ENCODE assay signal across 8 cellular contexts in the genomic region with DNA sequence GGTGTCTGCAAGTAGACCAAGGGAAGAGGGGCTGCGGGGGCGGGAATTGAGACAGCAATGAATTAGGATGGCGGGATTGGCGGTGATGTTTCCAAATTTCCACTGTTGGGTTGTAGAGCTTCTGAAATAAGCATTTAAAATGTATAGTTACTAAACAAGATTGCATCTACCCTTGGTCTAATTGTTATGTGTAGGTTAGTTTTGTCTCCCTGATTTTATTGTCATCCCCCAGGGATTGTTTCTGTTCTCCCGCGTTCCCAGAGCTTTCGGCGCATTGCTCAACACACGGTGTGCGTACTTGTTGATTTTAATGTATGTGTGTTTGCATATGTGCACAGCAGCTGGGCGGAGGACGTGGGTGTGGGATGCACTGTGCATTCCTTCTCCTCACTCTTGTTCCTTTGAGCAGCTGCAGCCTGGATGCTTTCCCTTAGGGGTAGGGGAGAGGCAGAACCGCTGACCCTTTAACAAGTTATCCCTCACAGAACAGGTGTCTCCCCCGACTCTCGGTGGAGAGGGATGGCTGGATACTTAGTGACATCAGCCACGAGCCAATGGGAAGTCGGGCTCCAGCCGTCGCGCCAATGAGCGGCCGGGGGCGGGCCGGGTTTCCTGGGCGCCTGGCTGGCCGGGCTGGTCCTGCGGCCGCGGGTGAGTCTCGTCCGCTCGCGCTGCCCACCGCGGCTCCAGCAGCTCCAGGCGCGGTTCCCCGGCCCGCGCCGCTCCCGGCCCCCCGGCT. TPM values are rescaled to one million over a fixed set of nuclear protein-coding genes. Genes with fewer than 3 reads are reported as not detected.
A peak's percentile ranks its signal among the peaks of the same experiment; 100 is the strongest.
DNase-seq lines count a peak whose midpoint lies in the region; ATAC-seq and TF ChIP-seq lines count a peak whose summit lies in the region.

A gene with protein sequence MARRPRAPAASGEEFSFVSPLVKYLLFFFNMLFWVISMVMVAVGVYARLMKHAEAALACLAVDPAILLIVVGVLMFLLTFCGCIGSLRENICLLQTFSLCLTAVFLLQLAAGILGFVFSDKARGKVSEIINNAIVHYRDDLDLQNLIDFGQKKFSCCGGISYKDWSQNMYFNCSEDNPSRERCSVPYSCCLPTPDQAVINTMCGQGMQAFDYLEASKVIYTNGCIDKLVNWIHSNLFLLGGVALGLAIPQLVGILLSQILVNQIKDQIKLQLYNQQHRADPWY (plus strand): TSS at position 613 of the 739 bp plus-strand sequence. CDS start 274 bp downstream, outside the sequence.

- no peak within 1 kb of the TSS for H3K27ac ChIP-seq in CD4-positive, CD25-positive, alpha-beta regulatory T cell (ENCODE audit: insufficient read depth, low read length, poor library complexity, severe bottlenecking)
- H3K27ac ChIP-seq in esophagus muscularis mucosa (replicated peaks in 1 of 4) (no peak within 1 kb of the TSS), muscle layer of duodenum (ENCODE audit: low read length) (no peak within 1 kb of the TSS)

- peak; percentile 40 to 65 (median 50) for DNase-seq in CD4-positive, CD25-positive, alpha-beta regulatory T cell
- DNase-seq in NT2/D1 (ENCODE audit: low read depth, low spot score) (peak; percentile 68), esophagus muscularis mucosa (ENCODE audit: extremely low spot score) (peak; percentile 96)
- peak; percentile 66 for DNase-seq in activated T-cell treated with anti-CD3 and anti-CD28 coated beads, Interleukin-2, amount 50 U/mL, for 1 hour
- DNase-seq in stimulated activated CD8-positive, alpha-beta memory T cell treated with anti-CD3 and anti-CD28 coated beads, Interleukin-7, amount 100 ng/mL, for 1 hour (ENCODE audit: low read depth in 2 of 2), result peak; percentile 30 to 35

- H3K27me3 Mint-ChIP-seq in CD4-positive, CD25-positive, alpha-beta regulatory T cell, result peaks cover 65% of the 10 kb centered on the region

- H3K4me3 Mint-ChIP-seq in CD4-positive, CD25-positive, alpha-beta regulatory T cell, result peak within 1 kb of the TSS; percentile 88 to 97 (median 94)

- peaks cover 0 to 3% (median 0%) of the 10 kb centered on the region in 7 donors for H3K9me3 Mint-ChIP-seq in CD4-positive, CD25-positive, alpha-beta regulatory T cell

- no peaks in the 10 kb centered on the region for H3K9me3 ChIP-seq in CD4-positive, CD25-positive, alpha-beta regulatory T cell (ENCODE audit: control insufficient read depth in 2 of 2, low read length in 2 of 2)
- H3K9me3 ChIP-seq in NT2/D1 (ENCODE audit: insufficient read depth, low read length) (no peaks in the 10 kb centered on the region), esophagus muscularis mucosa (no peaks in the 10 kb centered on the region), muscle layer of duodenum (ENCODE audit: control insufficient read depth in 1 of 2, low read length in 2 of 2) (no peaks in the 10 kb centered on the region)

- TF ChIP-seq POLR2A in esophagus muscularis mucosa (IDR thresholded peaks at IDR 0.05; ENCODE audit: low read depth), result no peak

- intact Hi-C loops in esophagus muscularis mucosa (cut with DNase I), result no loop called here

- H3K4me1 ChIP-seq in CD4-positive, CD25-positive, alpha-beta regulatory T cell (ENCODE audit: control insufficient read depth, insufficient read depth, low read length, poor library complexity, severe bottlenecking), result peaks cover 14% of the 10 kb centered on the region
- H3K4me1 ChIP-seq in NT2/D1 (ENCODE audit: insufficient read depth, insufficient read length), result peaks cover 3% of the 10 kb centered on the region
- peaks cover 11 to 24% (median 20%) of the 10 kb centered on the region in 4 donors for H3K4me1 ChIP-seq in esophagus muscularis mucosa
- H3K4me1 ChIP-seq in muscle layer of duodenum (ENCODE audit: control insufficient read depth in 1 of 2, insufficient read depth in 2 of 2, low read length in 2 of 2), result peaks cover 0 to 24% of the 10 kb centered on the region in 2 donors

- H3K27ac Mint-ChIP-seq in CD4-positive, CD25-positive, alpha-beta regulatory T cell, result peak within 1 kb of the TSS; percentile 49 to 91 (median 53)

- H3K36me3 Mint-ChIP-seq in CD4-positive, CD25-positive, alpha-beta regulatory T cell, result no peaks in the 10 kb centered on the region

- peak within 1 kb of the TSS; percentile 42 for H3K9ac ChIP-seq in NT2/D1 (ENCODE audit: insufficient read length, low read depth)

- peak within 1 kb of the TSS; percentile 80 for H3K4me3 ChIP-seq in CD4-positive, CD25-positive, alpha-beta regulatory T cell (ENCODE audit: low read depth, low read length)
- H3K4me3 ChIP-seq in NT2/D1 (ENCODE audit: insufficient read length, low read depth) (peak within 1 kb of the TSS; percentile 50), esophagus muscularis mucosa (peak within 1 kb of the TSS; percentile 51 to 69 (median 63)), muscle layer of duodenum (ENCODE audit: low read depth in 1 of 2, low read length in 2 of 2) (peak within 1 kb of the TSS; percentile 68 to 76)

- no peak for TF ChIP-seq EP300 in esophagus muscularis mucosa (IDR thresholded peaks at IDR 0.05)

- peaks cover 0 to 23% (median 13%) of the 10 kb centered on the region in 4 donors for H3K4me1 Mint-ChIP-seq in CD4-positive, CD25-positive, alpha-beta regulatory T cell

- H3K27me3 ChIP-seq in CD4-positive, CD25-positive, alpha-beta regulatory T cell (ENCODE audit: control insufficient read depth, insufficient read depth, low read length), result peaks cover 20% of the 10 kb centered on the region
- H3K27me3 ChIP-seq in NT2/D1 (ENCODE audit: insufficient read depth, insufficient read length) (peaks cover 38% of the 10 kb centered on the region), esophagus muscularis mucosa (peaks cover 0 to 20% (median 3%) of the 10 kb centered on the region in 4 donors), muscle layer of duodenum (ENCODE audit: low read depth, low read length) (peaks cover 12% of the 10 kb centered on the region)

- H3K36me3 ChIP-seq in CD4-positive, CD25-positive, alpha-beta regulatory T cell (ENCODE audit: control insufficient read depth, insufficient read depth, low read length), result no peaks in the 10 kb centered on the region
- no peaks in the 10 kb centered on the region for H3K36me3 ChIP-seq in NT2/D1 (ENCODE audit: insufficient read depth, insufficient read length, low read length)
- H3K36me3 ChIP-seq in esophagus muscularis mucosa, result no peaks in the 10 kb centered on the region
- no peaks in the 10 kb centered on the region for H3K36me3 ChIP-seq in muscle layer of duodenum (ENCODE audit: control insufficient read depth in 1 of 2, insufficient read depth in 2 of 2, low read length in 2 of 2)

- WGBS in esophagus muscularis mucosa, result 1% methylated on average over 18 of the region's 43 CpGs

- ATAC-seq in CD4-positive, CD25-positive, alpha-beta regulatory T cell (ENCODE audit: low read depth in 2 of 2), result peak; percentile 81
- ATAC-seq in GM19438 (IDR thresholded peaks at IDR 0.05; ENCODE audit: low read depth, unreplicated experiment) (peak; percentile 61), HG03521 (IDR thresholded peaks at IDR 0.05; ENCODE audit: unreplicated experiment) (peak; percentile 68)

- no peak for TF ChIP-seq CTCF in esophagus muscularis mucosa (IDR thresholded peaks at IDR 0.05)

RNA-seq across cellular contexts. Expression of the gene that starts here (rescaled TPM):
- 4.5 TPM for total RNA-seq in CD4-positive, CD25-positive, alpha-beta regulatory T cell
- polyA plus RNA-seq in CD4-positive, CD25-positive, alpha-beta regulatory T cell, result 1 to 10 TPM in 3 of 4 donors, under 1 TPM in 1; 0.96 to 3.2 (median 2.2) TPM
- total RNA-seq in esophagus muscularis mucosa, result 10 to 100 TPM in 1 of 4 donors, 1 to 10 TPM in 3; 5.0 to 11.4 (median 7.5) TPM

Comparison
In these comparisons a context has a peak if more than half of its experiments do, and no peak if none do; other contexts are left out.
1. DNase-seq: peak in every context shown above with its lines; median percentile 96 in esophagus muscularis mucosa; 68 in NT2/D1; 66 in activated T-cell treated with anti-CD3 and anti-CD28 coated beads, Interleukin-2, amount 50 U/mL, for 1 hour; 50 in CD4-positive, CD25-positive, alpha-beta regulatory T cell; 32 in stimulated activated CD8-positive, alpha-beta memory T cell treated with anti-CD3 and anti-CD28 coated beads, Interleukin-7, amount 100 ng/mL, for 1 hour.